Comparison of ENCODE assay signal across 8 cellular contexts in the genomic region with DNA sequence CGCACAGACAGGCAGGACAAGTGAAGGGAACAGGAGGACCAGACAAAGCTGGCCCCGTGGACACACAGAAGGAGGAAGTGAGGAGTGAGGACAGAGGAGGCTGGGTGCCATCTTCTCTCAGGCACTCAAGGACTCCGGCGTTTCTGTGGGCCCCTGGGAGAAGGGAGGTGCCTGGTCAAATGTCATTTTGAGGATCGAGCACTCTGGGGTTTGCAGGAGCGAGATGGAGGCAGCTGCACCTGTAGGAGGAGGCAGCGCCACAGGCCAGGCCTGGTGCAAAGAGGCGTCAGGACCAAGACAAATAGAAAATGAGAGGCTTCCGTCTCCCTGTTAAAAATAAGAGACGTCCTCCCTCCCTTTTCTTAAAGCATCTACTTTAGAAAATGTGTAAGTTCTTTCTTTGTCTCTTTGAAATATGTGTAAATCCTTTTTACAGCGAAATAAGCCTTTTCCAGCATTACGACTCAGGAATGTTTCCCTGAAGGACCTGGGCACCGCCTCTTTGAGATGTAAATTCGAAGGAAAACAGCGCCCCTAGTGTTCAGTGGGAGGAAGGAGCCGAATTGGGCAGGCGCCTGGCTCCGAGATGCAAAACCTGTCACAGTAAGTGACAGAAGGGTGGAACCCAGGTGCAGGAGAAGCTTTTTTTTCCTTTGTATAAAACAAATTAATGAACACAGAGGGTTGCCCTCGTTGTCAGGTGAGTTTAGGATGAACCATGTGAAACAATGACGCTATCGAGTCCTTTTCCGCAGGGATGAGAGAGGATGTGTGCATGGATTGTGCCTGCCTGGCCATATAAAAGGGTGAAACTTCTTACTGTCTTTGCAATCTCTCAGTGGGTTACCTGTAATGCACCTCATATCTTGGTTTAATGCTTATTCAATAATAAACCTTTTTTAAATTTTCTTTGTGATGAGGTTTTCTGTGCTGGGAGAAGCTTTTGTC. TPM values are rescaled to one million over a fixed set of nuclear protein-coding genes. Genes with fewer than 3 reads are reported as not detected.
A peak's percentile ranks its signal among the peaks of the same experiment; 100 is the strongest.
DNase-seq lines count a peak whose midpoint lies in the region; ATAC-seq and TF ChIP-seq lines count a peak whose summit lies in the region.

No MANE protein-coding gene starts in this region.

- no peak overlapping the region for H3K4me3 Mint-ChIP-seq in activated naive CD8-positive, alpha-beta T cell treated with anti-CD3 and anti-CD28 coated beads, Interleukin-2, amount 50 U/mL, for 24 hours
- no peak overlapping the region for H3K4me3 Mint-ChIP-seq in activated naive CD8-positive, alpha-beta T cell treated with anti-CD3 and anti-CD28 coated beads for 36 hours
- no peak overlapping the region for H3K4me3 Mint-ChIP-seq in activated T-helper 2 cell treated with anti-CD3 and anti-CD28 coated beads, Interferon-gamma antibody, Interleukin-2, Interleukin-4, amounts not matched to agents 10 μg/mL and 5 μg/mL and 100 μg/mL, durations not matched to agents 14 hours and 24 hours and 36 hours (ENCODE audit: low read depth)

- H3K36me3 Mint-ChIP-seq in activated naive CD8-positive, alpha-beta T cell treated with anti-CD3 and anti-CD28 coated beads, Interleukin-2, amount 50 U/mL, for 24 hours (ENCODE audit: low read depth): no peaks in the 10 kb centered on the region
- H3K36me3 Mint-ChIP-seq in activated naive CD8-positive, alpha-beta T cell treated with anti-CD3 and anti-CD28 coated beads for 36 hours: no peaks in the 10 kb centered on the region
- no peaks in the 10 kb centered on the region for H3K36me3 Mint-ChIP-seq in activated T-helper 2 cell treated with anti-CD3 and anti-CD28 coated beads, Interferon-gamma antibody, Interleukin-2, Interleukin-4, amounts not matched to agents 10 μg/mL and 5 μg/mL and 100 μg/mL, durations not matched to agents 14 hours and 24 hours and 36 hours (ENCODE audit: low read depth)

- no peaks in the 10 kb centered on the region for H3K4me1 Mint-ChIP-seq in activated naive CD8-positive, alpha-beta T cell treated with anti-CD3 and anti-CD28 coated beads, Interleukin-2, amount 50 U/mL, for 24 hours
- no peaks in the 10 kb centered on the region for H3K4me1 Mint-ChIP-seq in activated naive CD8-positive, alpha-beta T cell treated with anti-CD3 and anti-CD28 coated beads for 36 hours
- no peaks in the 10 kb centered on the region for H3K4me1 Mint-ChIP-seq in activated T-helper 2 cell treated with anti-CD3 and anti-CD28 coated beads, Interferon-gamma antibody, Interleukin-2, Interleukin-4, amounts not matched to agents 10 μg/mL and 5 μg/mL and 100 μg/mL, durations not matched to agents 14 hours and 24 hours and 36 hours (ENCODE audit: low read depth)

- H3K9me3 Mint-ChIP-seq in activated naive CD8-positive, alpha-beta T cell treated with anti-CD3 and anti-CD28 coated beads, Interleukin-2, amount 50 U/mL, for 24 hours: no peaks in the 10 kb centered on the region
- H3K9me3 Mint-ChIP-seq in activated naive CD8-positive, alpha-beta T cell treated with anti-CD3 and anti-CD28 coated beads for 36 hours: no peaks in the 10 kb centered on the region
- H3K9me3 Mint-ChIP-seq in activated T-helper 2 cell treated with anti-CD3 and anti-CD28 coated beads, Interferon-gamma antibody, Interleukin-2, Interleukin-4, amounts not matched to agents 10 μg/mL and 5 μg/mL and 100 μg/mL, durations not matched to agents 14 hours and 24 hours and 36 hours: no peaks in the 10 kb centered on the region

- TF ChIP-seq CTCF in epithelial cell of proximal tubule (conservative IDR thresholded peaks at IDR 0.05; ENCODE audit: low read depth, low read length): peak; percentile 86

- no peak overlapping the region for H3K27ac Mint-ChIP-seq in activated naive CD8-positive, alpha-beta T cell treated with anti-CD3 and anti-CD28 coated beads, Interleukin-2, amount 50 U/mL, for 24 hours
- no peak overlapping the region for H3K27ac Mint-ChIP-seq in activated naive CD8-positive, alpha-beta T cell treated with anti-CD3 and anti-CD28 coated beads for 36 hours
- H3K27ac Mint-ChIP-seq in activated T-helper 2 cell treated with anti-CD3 and anti-CD28 coated beads, Interferon-gamma antibody, Interleukin-2, Interleukin-4, amounts not matched to agents 10 μg/mL and 5 μg/mL and 100 μg/mL, durations not matched to agents 14 hours and 24 hours and 36 hours: no peak overlapping the region

- intact Hi-C loops in activated T-helper 2 cell treated with anti-CD3 and anti-CD28 coated beads, Interferon-gamma antibody, Interleukin-2, Interleukin-4, amounts not matched to agents 10 μg/mL and 5 μg/mL and 100 μg/mL, durations not matched to agents 14 hours and 24 hours and 36 hours (cut with micrococcal nuclease): no loop called here

- H3K4me3 ChIP-seq in epithelial cell of proximal tubule (ENCODE audit: low read depth, low read length): no peak overlapping the region

- DNase-seq in activated naive CD8-positive, alpha-beta T cell treated with anti-CD3 and anti-CD28 coated beads, Interleukin-2, amount 50 U/mL, for 24 hours: peak; percentile 39
- no peak for DNase-seq in activated naive CD8-positive, alpha-beta T cell treated with anti-CD3 and anti-CD28 coated beads for 36 hours
- DNase-seq in SK-MEL-5 (ENCODE audit: low read depth, low spot score): peak; percentile 66
- DNase-seq in epithelial cell of proximal tubule (ENCODE audit: low read depth): peak; percentile 19
- DNase-seq in nucleus accumbens (lab: John Stamatoyannopoulos, UW): peak in 33 of 56 donors; percentile 4 to 83 (median 41)
- DNase-seq in activated T-helper 2 cell treated with anti-CD3 and anti-CD28 coated beads, Interferon-gamma antibody, Interleukin-2, Interleukin-4, amounts not matched to agents 10 μg/mL and 5 μg/mL and 100 μg/mL, durations not matched to agents 14 hours and 24 hours and 36 hours (ENCODE audit: low spot score): no peak

- in situ Hi-C loops in SK-MEL-5 (cut with HindIII; ENCODE audit: low pct_unique_long_range_greater_than_20kb, low sequenced_read_pairs): no loop called here

- peaks cover 11% of the 10 kb centered on the region for H3K27me3 Mint-ChIP-seq in activated naive CD8-positive, alpha-beta T cell treated with anti-CD3 and anti-CD28 coated beads, Interleukin-2, amount 50 U/mL, for 24 hours
- peaks cover 10% of the 10 kb centered on the region for H3K27me3 Mint-ChIP-seq in activated naive CD8-positive, alpha-beta T cell treated with anti-CD3 and anti-CD28 coated beads for 36 hours
- H3K27me3 Mint-ChIP-seq in activated T-helper 2 cell treated with anti-CD3 and anti-CD28 coated beads, Interferon-gamma antibody, Interleukin-2, Interleukin-4, amounts not matched to agents 10 μg/mL and 5 μg/mL and 100 μg/mL, durations not matched to agents 14 hours and 24 hours and 36 hours (ENCODE audit: low read depth): no peaks in the 10 kb centered on the region

- ATAC-seq in activated naive CD8-positive, alpha-beta T cell treated with anti-CD3 and anti-CD28 coated beads, Interleukin-2, amount 50 U/mL, for 24 hours: no peak
- ATAC-seq in HG03175 (IDR thresholded peaks at IDR 0.05; ENCODE audit: unreplicated experiment) (peak; percentile 57), HG02938 (IDR thresholded peaks at IDR 0.05; ENCODE audit: unreplicated experiment) (no peak)

RNA-seq across cellular contexts. Expression of gene C4orf50, which starts 1.4 kb away (rescaled TPM):
- not detected for total RNA-seq in activated naive CD8-positive, alpha-beta T cell treated with anti-CD3 and anti-CD28 coated beads for 36 hours
- total RNA-seq in SK-MEL-5 (2014; rRNA removed; shearing (Covaris generic)): 0.03 TPM in 2 replicates
- polyA plus RNA-seq in SK-MEL-5 (2015; cell fraction: cytosol; rRNA removed): 0.02 TPM in 1 of 2 replicates, not detected in the other
- not detected in 2 replicates for polyA plus RNA-seq in SK-MEL-5 (2015; cell fraction: nucleus; rRNA removed)
- not detected in 2 replicates for total RNA-seq in epithelial cell of proximal tubule
- 0.18 TPM in 2 replicates for total RNA-seq in activated T-helper 2 cell treated with anti-CD3 and anti-CD28 coated beads, Interferon-gamma antibody, Interleukin-2, Interleukin-4, amounts not matched to agents 10 μg/mL and 5 μg/mL and 100 μg/mL, durations not matched to agents 14 hours and 24 hours and 36 hours

Comparison
In these comparisons a context has a peak if more than half of its experiments do, and no peak if none do; other contexts are left out.
1. DNase-seq: peak in activated naive CD8-positive, alpha-beta T cell treated with anti-CD3 and anti-CD28 coated beads, Interleukin-2, amount 50 U/mL, for 24 hours (single experiment), SK-MEL-5 (single experiment), epithelial cell of proximal tubule (single experiment) and nucleus accumbens (33 of 56); none in activated naive CD8-positive, alpha-beta T cell treated with anti-CD3 and anti-CD28 coated beads for 36 hours (single experiment) and activated T-helper 2 cell treated with anti-CD3 and anti-CD28 coated beads, Interferon-gamma antibody, Interleukin-2, Interleukin-4, amounts not matched to agents 10 μg/mL and 5 μg/mL and 100 μg/mL, durations not matched to agents 14 hours and 24 hours and 36 hours (single experiment).